Comparison of ENCODE assay signal across 8 cellular contexts in genomic region chr12:56266634-56267442, GRCh38. TPM values are rescaled to one million over a fixed set of nuclear protein-coding genes. Genes with fewer than 3 reads are reported as not detected.
DNase-seq lines count a peak whose midpoint lies in the region; ATAC-seq and TF ChIP-seq lines count a peak whose summit lies in the region.

Gene COQ10A (plus strand): TSS chr12:56266942. CDS start chr12:56267119, 177 bp downstream.

- H3K27ac Mint-ChIP-seq in activated T-helper 17 cell treated with anti-CD3 and anti-CD28 coated beads, Interleukin-2, amount 50 U/mL, for 72 hours = peak within 1 kb of the TSS; percentile 94
- H3K27ac Mint-ChIP-seq in naive thymus-derived CD8-positive, alpha-beta T cell = peak within 1 kb of the TSS; percentile 93 to 99 (median 98)

- H3K9me3 Mint-ChIP-seq in activated T-helper 17 cell treated with anti-CD3 and anti-CD28 coated beads, Interleukin-2, amount 50 U/mL, for 72 hours = no peaks in the 10 kb centered on the region
- no peaks in the 10 kb centered on the region for H3K9me3 Mint-ChIP-seq in naive thymus-derived CD8-positive, alpha-beta T cell

- ATAC-seq in GM21825 (IDR thresholded peaks at IDR 0.05; ENCODE audit: unreplicated experiment) = peak; percentile 86
- peak; percentile 94 for ATAC-seq in activated T-helper 17 cell treated with anti-CD3 and anti-CD28 coated beads, Interleukin-2, amount 50 U/mL, for 72 hours (replicated peaks)
- peak; percentile 86 to 88 for ATAC-seq in naive thymus-derived CD8-positive, alpha-beta T cell

- peak; percentile 65 for TF ChIP-seq CTCF in fibroblast of mammary gland (conservative IDR thresholded peaks at IDR 0.05; ENCODE audit: control insufficient read depth, insufficient read depth, low read depth, low read length)

- no peaks in the 10 kb centered on the region for H3K27me3 Mint-ChIP-seq in activated T-helper 17 cell treated with anti-CD3 and anti-CD28 coated beads, Interleukin-2, amount 50 U/mL, for 72 hours
- no peaks in the 10 kb centered on the region for H3K27me3 Mint-ChIP-seq in naive thymus-derived CD8-positive, alpha-beta T cell

- peaks cover 27% of the 10 kb centered on the region for H3K36me3 Mint-ChIP-seq in activated T-helper 17 cell treated with anti-CD3 and anti-CD28 coated beads, Interleukin-2, amount 50 U/mL, for 72 hours (ENCODE audit: low read depth)
- peaks cover 0 to 21% (median 0%) of the 10 kb centered on the region in 3 donors for H3K36me3 Mint-ChIP-seq in naive thymus-derived CD8-positive, alpha-beta T cell

- peak; percentile 89 for DNase-seq in EH (ENCODE audit: low read depth)
- DNase-seq in Kasumi-1 (lab: John Stamatoyannopoulos, UW) = peak; percentile 87 to 91
- DNase-seq in RPMI7951 (ENCODE audit: low read depth) = peak; percentile 77
- DNase-seq in fibroblast of mammary gland (ENCODE audit: low read depth) = peak; percentile 80
- peak; percentile 81 to 95 (median 90) for DNase-seq in naive thymus-derived CD8-positive, alpha-beta T cell
- peak; percentile 83 to 93 (median 88) for DNase-seq in stimulated activated naive CD4-positive, alpha-beta T cell (lab: John Stamatoyannopoulos, UW)

- POLR2A ChIA-PET in naive thymus-derived CD8-positive, alpha-beta T cell (lab: Charles Lee) = interaction anchor here (0.6 to 3.5 kb wide), 19 partner anchors 8 to 294 kb away, joined by 3 to 19 read pairs (median 4); partner anchors contain the start of genes ANKRD52, CNPY2, ESYT1 and MYL6

- peaks cover 18% of the 10 kb centered on the region for H3K4me1 Mint-ChIP-seq in activated T-helper 17 cell treated with anti-CD3 and anti-CD28 coated beads, Interleukin-2, amount 50 U/mL, for 72 hours
- H3K4me1 Mint-ChIP-seq in naive thymus-derived CD8-positive, alpha-beta T cell = peaks cover 8 to 20% (median 20%) of the 10 kb centered on the region in 4 donors

- H3K4me3 Mint-ChIP-seq in activated T-helper 17 cell treated with anti-CD3 and anti-CD28 coated beads, Interleukin-2, amount 50 U/mL, for 72 hours = peak within 1 kb of the TSS; percentile 97
- H3K4me3 Mint-ChIP-seq in naive thymus-derived CD8-positive, alpha-beta T cell = peak within 1 kb of the TSS; percentile 85 to 97 (median 94)

- H3K4me3 ChIP-seq in fibroblast of mammary gland (ENCODE audit: control insufficient read depth, low read depth, low read length) = peak within 1 kb of the TSS; percentile 76

RNA-seq across cellular contexts. Expression of gene COQ10A, which starts in this region (rescaled TPM):
- 7.6 and 10.1 TPM in 2 replicates for total RNA-seq in RPMI7951 (2014; rRNA removed; shearing (Covaris generic))
- total RNA-seq in activated T-helper 17 cell treated with anti-CD3 and anti-CD28 coated beads, Interleukin-2, amount 50 U/mL, for 72 hours = 1 to 10 TPM; 5.3 to 9.7 TPM
- 10 to 100 TPM; 37.7 to 39.0 TPM for total RNA-seq in naive thymus-derived CD8-positive, alpha-beta T cell
- 10 to 100 TPM in 1 of 3 donors, 1 to 10 TPM in 2; 7.4 to 15.7 (median 9.6) TPM for polyA plus RNA-seq in naive thymus-derived CD8-positive, alpha-beta T cell

Comparison
In these comparisons a context has a peak if more than half of its experiments do, and no peak if none do; other contexts are left out.
1. Peak in every context shown above with its lines: DNase-seq, ATAC-seq and H3K4me3 ChIP-seq.